Comparison of ENCODE assay signal across 8 cellular contexts in genomic region chr6:56890683-56891429, GRCh38.
A peak's percentile ranks its signal among the peaks of the same experiment; 100 is the strongest.
DNase-seq lines count a peak whose midpoint lies in the region; ATAC-seq, FAIRE-seq and TF ChIP-seq lines count a peak whose summit lies in the region.

No MANE protein-coding gene starts in this region.

- FAIRE-seq in frontal cortex (lab: Jason Lieb, UNC) = no peak

- 67 to 73% methylated on average over 8 of the region's 8 CpGs for WGBS in aorta, 2 donors

- H3K4me3 ChIP-seq in AG10803 (ENCODE audit: low read length) (no peak overlapping the region; the same call in 1 of the 2 replicates), colonic mucosa (no peak overlapping the region), aorta (ENCODE audit: low read length in 2 of 2) (no peak overlapping the region)

- H3K27me3 ChIP-seq in colonic mucosa = no peaks in the 10 kb centered on the region
- no peaks in the 10 kb centered on the region for H3K27me3 ChIP-seq in aorta (ENCODE audit: control insufficient read depth in 1 of 2, insufficient read depth in 2 of 2, low read length in 1 of 2)

- CTCF ChIA-PET in RWPE1 (lab: Yijun Ruan, JAX) = interaction anchor here (1.5 kb wide), 2 partner anchors 12 to 13 kb away, joined by 5 to 7 read pairs; no protein-coding TSS in a partner anchor

- DNase-seq in AG10803 (ENCODE audit: low read depth) (peak; percentile 93), RWPE1 (ENCODE audit: low spot score) (no peak), frontal cortex (ENCODE audit: low spot score in 2 of 2) (peak; percentile 17 to 55), colonic mucosa (no peak), NCI-H2081 (lab: John Stamatoyannopoulos, UW) (no peak), aorta (no peak)

- no peak for TF ChIP-seq CTCF in AG10803 (conservative IDR thresholded peaks at IDR 0.05; ENCODE audit: low read length)
- TF ChIP-seq CTCF in RWPE1 (conservative IDR thresholded peaks at IDR 0.05; ENCODE audit: low read depth) = no peak
- no peak for TF ChIP-seq CTCF in colonic mucosa (IDR thresholded peaks at IDR 0.05)

- no peak overlapping the region for H3K9ac ChIP-seq in colonic mucosa (ENCODE audit: low read depth in 2 of 2, low read length in 2 of 2)

- intact Hi-C loops in colonic mucosa (cut with DNase I) = no loop called here
- intact Hi-C loops in aorta (cut with DNase I) = no loop called here

- H3K9me3 ChIP-seq in colonic mucosa (no peaks in the 10 kb centered on the region), aorta (ENCODE audit: control insufficient read depth, low read length) (no peaks in the 10 kb centered on the region)

- ATAC-seq in GM18909 (IDR thresholded peaks at IDR 0.05; ENCODE audit: poor library complexity, unreplicated experiment) (peak; percentile 98), HG03060 (IDR thresholded peaks at IDR 0.05; ENCODE audit: low read depth, unreplicated experiment) (peak; percentile 98), aorta (ENCODE audit: low FRiP score) (no peak)

- H3K36me3 ChIP-seq in colonic mucosa (no peaks in the 10 kb centered on the region), aorta (ENCODE audit: control insufficient read depth in 1 of 2, insufficient read depth in 2 of 2, low read length in 1 of 2) (no peaks in the 10 kb centered on the region)

- POLR2A ChIA-PET in RWPE1 (lab: Yijun Ruan, JAX; ENCODE audit: low non-redundant PET) = no interaction called here

- H3K4me1 ChIP-seq in colonic mucosa (no peaks in the 10 kb centered on the region), aorta (ENCODE audit: control insufficient read depth in 1 of 2, insufficient read depth in 2 of 2, low read length in 2 of 2) (no peaks in the 10 kb centered on the region)

- 0 out of 2 replicates have a peak overlapping the region, but pooled peaks have one; percentile 3 for H3K27ac ChIP-seq in RWPE1
- no peak overlapping the region for H3K27ac ChIP-seq in colonic mucosa
- peak overlapping the region in 1 of 2 donors; percentile 45 for H3K27ac ChIP-seq in aorta (ENCODE audit: low read depth in 1 of 2, low read length in 2 of 2)

Comparison
In these comparisons a context has a peak if more than half of its experiments do, and no peak if none do; other contexts are left out.
1. DNase-seq: peak in AG10803 (single experiment) and frontal cortex (2 of 2); none in RWPE1 (single experiment), colonic mucosa (single experiment), NCI-H2081 (0 of 2) and aorta (0 of 2).